8 cellular contexts compared by ENCODE assay signal in genomic region chr9:38018964-38019602, GRCh38. TPM values are rescaled to one million over a fixed set of nuclear protein-coding genes. Genes with fewer than 3 reads are reported as not detected.
DNase-seq lines count a peak whose midpoint lies in the region; ATAC-seq and TF ChIP-seq lines count a peak whose summit lies in the region.

No MANE protein-coding gene starts in this region.

- peak overlapping the region; percentile 95 for H3K27ac ChIP-seq in VCaP
- H3K27ac ChIP-seq in heart right ventricle, result peak overlapping the region in 8 of 10 donors; percentile 1 to 70 (median 65)
- peak overlapping the region in 15 of 21 experiments; percentile 11 to 75 (median 41) for H3K27ac ChIP-seq in skin epidermis

- peak; percentile 65 for DNase-seq in HCEC 1CT
- no peak for DNase-seq in heart right ventricle
- no peak for DNase-seq in COR-L47 (lab: John Stamatoyannopoulos, UW)
- no peak for DNase-seq in NAMALWA (ENCODE audit: low spot score)

- peaks cover 42 to 96% (median 69%) of the 10 kb centered on the region in 9 donors for H3K4me1 ChIP-seq in heart right ventricle

- peaks cover 0 to 16% (median 5%) of the 10 kb centered on the region in 9 donors for H3K36me3 ChIP-seq in heart right ventricle

- WGBS in heart right ventricle, 2 donors, result 29 to 36% methylated on average over 6 of the region's 6 CpGs

- ATAC-seq in heart right ventricle (peak in 7 of 8 donors; percentile 25 to 61 (median 36)), GM18520 (IDR thresholded peaks at IDR 0.05; ENCODE audit: unreplicated experiment) (no peak), GM19455 (IDR thresholded peaks at IDR 0.05; ENCODE audit: unreplicated experiment) (no peak)

- no peak overlapping the region for H3K4me3 ChIP-seq in heart right ventricle
- no peak overlapping the region for H3K4me3 ChIP-seq in skin epidermis

- no peak for TF ChIP-seq CTCF in VCaP (conservative IDR thresholded peaks at IDR 0.05)
- TF ChIP-seq CTCF in heart right ventricle (IDR thresholded peaks at IDR 0.05), result no peak

- H3K9me3 ChIP-seq in heart right ventricle, result no peaks in the 10 kb centered on the region

- H3K27me3 ChIP-seq in heart right ventricle, result no peaks in the 10 kb centered on the region

- intact Hi-C loops in heart right ventricle (cut with DNase I), result loop anchor here in 9 of 10 donors (2.0 to 10.0 kb wide), 10 partner anchors 46 to 107 kb away; partner anchors contain the start of gene SHB (in 7 of the 9)

RNA-seq across cellular contexts. Expression of gene SHB, which starts 49.9 kb away (rescaled TPM):
- 10 to 100 TPM; 13.9 to 26.6 (median 18.0) TPM for total RNA-seq in heart right ventricle
- polyA plus RNA-seq in heart right ventricle, result 10 to 100 TPM in 1 of 2 donors, 1 to 10 TPM in 1; 5.7 to 19.2 TPM

Comparison
In these comparisons a context has a peak if more than half of its experiments do, and no peak if none do; other contexts are left out.
1. H3K27ac ChIP-seq: peak in every context shown above with its lines; median percentile 95 in VCaP; 65 in heart right ventricle; 41 in skin epidermis.
2. ATAC-seq: peak in heart right ventricle (7 of 8); none in GM18520 (single experiment) and GM19455 (single experiment).